8 cellular contexts compared by ENCODE assay signal in the genomic region with DNA sequence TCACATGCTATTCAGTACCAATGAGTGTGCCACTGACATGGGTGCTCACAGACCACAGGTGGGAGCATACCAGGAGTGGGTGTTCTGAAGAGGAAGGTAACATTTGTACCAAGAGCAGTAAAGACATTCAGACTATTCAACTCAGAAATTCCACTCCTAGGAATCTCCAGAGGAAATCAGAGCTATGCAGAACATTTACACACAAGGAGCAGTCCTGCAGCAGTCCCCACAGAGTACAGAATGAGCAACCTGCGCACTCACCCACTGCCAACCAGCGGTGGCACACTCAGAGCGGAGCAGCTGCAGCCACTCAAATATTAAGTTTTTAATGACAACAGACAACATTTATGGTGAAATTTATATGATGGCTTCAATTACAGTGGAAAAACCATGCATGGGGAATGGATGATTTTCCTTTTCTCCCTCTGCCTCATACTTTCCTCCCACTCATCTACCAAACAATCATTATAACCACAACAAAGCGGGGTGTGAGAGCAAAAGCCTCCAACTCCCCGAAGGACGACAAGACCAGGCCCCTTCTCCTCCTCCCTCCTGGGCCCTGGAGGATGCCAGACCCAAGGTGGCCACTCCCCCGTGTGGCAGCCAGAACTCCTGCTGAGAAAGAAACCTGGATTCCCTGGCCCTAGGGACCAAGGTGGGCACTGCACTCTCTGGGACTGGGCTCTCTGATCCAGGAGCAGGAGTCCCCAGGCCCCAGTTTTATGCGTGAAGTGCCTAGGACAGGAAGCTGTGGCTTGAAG. TPM values are rescaled to one million over a fixed set of nuclear protein-coding genes. Genes with fewer than 3 reads are reported as not detected.
DNase-seq lines count a peak whose midpoint lies in the region; ATAC-seq, FAIRE-seq and TF ChIP-seq lines count a peak whose summit lies in the region.

No MANE protein-coding gene starts in this region.

- WGBS in GM23248 (ENCODE audit: low coverage in 1 of 2, low lambda C conversion rate in 2 of 2, missing lambda C conversion rate in 2 of 2), 2 experiments: 50 to 52% methylated on average over 8 of the region's 8 CpGs
- 51% methylated on average over 5 of the region's 8 CpGs; no CpG with 5 or more reads in 1 of the 2 donors for WGBS in gastroesophageal sphincter (ENCODE audit: low coverage in 1 of 2), 2 donors

- no peak overlapping the region for H3K27ac Mint-ChIP-seq in activated T-helper 2 cell treated with anti-CD3 and anti-CD28 coated beads, Interferon-gamma antibody, Interleukin-2, Interleukin-4, amounts not matched to agents 10 μg/mL and 5 μg/mL and 100 μg/mL, durations not matched to agents 14 hours and 24 hours and 36 hours

- no peak overlapping the region for H3K4me2 ChIP-seq in GM23248 (ENCODE audit: unreplicated experiment)

- H3K4me1 ChIP-seq in GM23248 (ENCODE audit: insufficient read depth) (peaks cover 10% of the 10 kb centered on the region), kidney (ENCODE audit: control insufficient read depth in 1 of 2, insufficient read depth in 1 of 2, low read depth in 1 of 2, low read length in 2 of 2) (peaks cover 16 to 69% of the 10 kb centered on the region in 2 donors), gastroesophageal sphincter (peaks cover 0 to 94% (median 45%) of the 10 kb centered on the region in 3 donors)

- H3K4me1 Mint-ChIP-seq in activated T-helper 2 cell treated with anti-CD3 and anti-CD28 coated beads, Interferon-gamma antibody, Interleukin-2, Interleukin-4, amounts not matched to agents 10 μg/mL and 5 μg/mL and 100 μg/mL, durations not matched to agents 14 hours and 24 hours and 36 hours (ENCODE audit: low read depth): peaks cover 28% of the 10 kb centered on the region

- intact Hi-C loops in activated T-helper 2 cell treated with anti-CD3 and anti-CD28 coated beads, Interferon-gamma antibody, Interleukin-2, Interleukin-4, amounts not matched to agents 10 μg/mL and 5 μg/mL and 100 μg/mL, durations not matched to agents 14 hours and 24 hours and 36 hours (cut with micrococcal nuclease): no loop called here
- intact Hi-C loops in kidney (cut with DNase I): no loop called here

- H3K4me3 Mint-ChIP-seq in activated T-helper 2 cell treated with anti-CD3 and anti-CD28 coated beads, Interferon-gamma antibody, Interleukin-2, Interleukin-4, amounts not matched to agents 10 μg/mL and 5 μg/mL and 100 μg/mL, durations not matched to agents 14 hours and 24 hours and 36 hours (ENCODE audit: low read depth): no peak overlapping the region

- H3K4me3 ChIP-seq in AG09309 (ENCODE audit: control insufficient read depth, low read depth, low read length) (no peak overlapping the region), GM23248 (no peak overlapping the region), kidney (ENCODE audit: low read length in 2 of 2) (no peak overlapping the region), gastroesophageal sphincter (no peak overlapping the region)

- 0 out of 2 replicates have a peak, but pooled peaks cover 3% of the 10 kb centered on the region for H3F3A ChIP-seq in GM23248 (ENCODE audit: insufficient read depth)

- H2AFZ ChIP-seq in GM23248: no peak overlapping the region

- FAIRE-seq in kidney (lab: Jason Lieb, UNC): no peak

- H3K9ac ChIP-seq in GM23248 (0 out of 2 replicates have a peak overlapping the region, but pooled peaks have one; percentile 2), kidney (ENCODE audit: low read length in 2 of 2) (no peak overlapping the region)

- in situ Hi-C loops in GM23248 (cut with MboI): no loop called here

- DNase-seq in AG09309 (ENCODE audit: low read depth): no peak
- DNase-seq in GM23248: peak; percentile 74
- DNase-seq in activated T-helper 2 cell treated with anti-CD3 and anti-CD28 coated beads, Interferon-gamma antibody, Interleukin-2, Interleukin-4, amounts not matched to agents 10 μg/mL and 5 μg/mL and 100 μg/mL, durations not matched to agents 14 hours and 24 hours and 36 hours (ENCODE audit: low spot score): peak; percentile 6
- peak; percentile 68 for DNase-seq in kidney
- DNase-seq in GOT3 (lab: John Stamatoyannopoulos, UW): no peak
- no peak for DNase-seq in NCI-H1694 treated with DMSO at 0.1 percent for 48 hours (lab: John Stamatoyannopoulos, UW)
- no peak for DNase-seq in hypothalamus (lab: John Stamatoyannopoulos, UW)

- peaks cover 9% of the 10 kb centered on the region; the same call in 1 of the 2 replicates for H4K20me1 ChIP-seq in GM23248 (ENCODE audit: insufficient read depth)

- peaks cover 13% of the 10 kb centered on the region for H3K36me3 Mint-ChIP-seq in activated T-helper 2 cell treated with anti-CD3 and anti-CD28 coated beads, Interferon-gamma antibody, Interleukin-2, Interleukin-4, amounts not matched to agents 10 μg/mL and 5 μg/mL and 100 μg/mL, durations not matched to agents 14 hours and 24 hours and 36 hours (ENCODE audit: low read depth)

- no peak for TF ChIP-seq EP300 in gastroesophageal sphincter (IDR thresholded peaks at IDR 0.05)

- peaks cover 95% of the 10 kb centered on the region for H3K79me2 ChIP-seq in GM23248 (ENCODE audit: insufficient read depth)

- H3K9me3 ChIP-seq in GM23248 (ENCODE audit: low read depth) (no peaks in the 10 kb centered on the region), kidney (ENCODE audit: control insufficient read depth in 1 of 2, low read length in 2 of 2) (no peaks in the 10 kb centered on the region), gastroesophageal sphincter (no peaks in the 10 kb centered on the region)

- peak in 1 of 2 donors; percentile 14 for TF ChIP-seq POLR2A in gastroesophageal sphincter (IDR thresholded peaks at IDR 0.05)

- H3K27me3 ChIP-seq in GM23248 (replicated peaks; ENCODE audit: insufficient read depth): no peaks in the 10 kb centered on the region
- H3K27me3 ChIP-seq in gastroesophageal sphincter: no peaks in the 10 kb centered on the region

- no peaks in the 10 kb centered on the region for H3K9me3 Mint-ChIP-seq in activated T-helper 2 cell treated with anti-CD3 and anti-CD28 coated beads, Interferon-gamma antibody, Interleukin-2, Interleukin-4, amounts not matched to agents 10 μg/mL and 5 μg/mL and 100 μg/mL, durations not matched to agents 14 hours and 24 hours and 36 hours

- H3K27ac ChIP-seq in GM23248 (no peak overlapping the region), kidney (ENCODE audit: low read depth in 2 of 2, low read length in 2 of 2) (no peak overlapping the region), gastroesophageal sphincter (no peak overlapping the region)

- H3K27me3 Mint-ChIP-seq in activated T-helper 2 cell treated with anti-CD3 and anti-CD28 coated beads, Interferon-gamma antibody, Interleukin-2, Interleukin-4, amounts not matched to agents 10 μg/mL and 5 μg/mL and 100 μg/mL, durations not matched to agents 14 hours and 24 hours and 36 hours (ENCODE audit: low read depth): peaks cover 2% of the 10 kb centered on the region

- H3K36me3 ChIP-seq in GM23248 (ENCODE audit: low read depth) (no peaks in the 10 kb centered on the region), kidney (ENCODE audit: control insufficient read depth in 1 of 2, insufficient read depth in 2 of 2, low read length in 2 of 2) (peaks cover 0 to 5% of the 10 kb centered on the region in 2 donors), gastroesophageal sphincter (peaks cover 0 to 6% of the 10 kb centered on the region in 2 donors)

- ATAC-seq in gastroesophageal sphincter: no peak

- TF ChIP-seq CTCF in AG09309 (IDR thresholded peaks at IDR 0.05; ENCODE audit: control insufficient read depth, insufficient read depth, low read depth, low read length, missing control alignments): peak; percentile 46
- peak; percentile 11 for TF ChIP-seq CTCF in kidney (IDR thresholded peaks at IDR 0.05; ENCODE audit: borderline replicate concordance, extremely low read depth, insufficient read depth)
- TF ChIP-seq CTCF in gastroesophageal sphincter (IDR thresholded peaks at IDR 0.05): peak in 2 of 4 experiments; percentile 28 to 29

- no peaks in the 10 kb centered on the region for H3K9me2 ChIP-seq in GM23248 (ENCODE audit: insufficient read depth)

RNA-seq across cellular contexts. Expression of a gene that starts 5.4 kb away (rescaled TPM):
- 27.3 and 35.8 TPM in 2 replicates for total RNA-seq in GM23248 (2014; rRNA removed; shearing (Covaris generic))
- polyA plus RNA-seq in GM23248 (2016; fragmentation: Nextera tagmentation; extraction: Ambion mirVana): 3.3 and 4.0 TPM in 2 replicates
- 17.6 and 17.7 TPM in 2 replicates for total RNA-seq in activated T-helper 2 cell treated with anti-CD3 and anti-CD28 coated beads, Interferon-gamma antibody, Interleukin-2, Interleukin-4, amounts not matched to agents 10 μg/mL and 5 μg/mL and 100 μg/mL, durations not matched to agents 14 hours and 24 hours and 36 hours
- 73.9 TPM for total RNA-seq in kidney
- 49.6 TPM for polyA plus RNA-seq in kidney (ENCODE audit: insufficient read depth, low read depth, low replicate concordance)
- 10 to 100 TPM; 20.5 to 43.6 (median 32.1) TPM for total RNA-seq in gastroesophageal sphincter

Comparison
In these comparisons a context has a peak if more than half of its experiments do, and no peak if none do; other contexts are left out.
1. DNase-seq: peak in GM23248 (single experiment), activated T-helper 2 cell treated with anti-CD3 and anti-CD28 coated beads, Interferon-gamma antibody, Interleukin-2, Interleukin-4, amounts not matched to agents 10 μg/mL and 5 μg/mL and 100 μg/mL, durations not matched to agents 14 hours and 24 hours and 36 hours (single experiment) and kidney (single experiment); none in AG09309 (single experiment), GOT3 (single experiment), NCI-H1694 treated with DMSO at 0.1 percent for 48 hours (single experiment) and hypothalamus (0 of 51).